In genomic region chr18:7793100-7793499, GRCh38 we compare ENCODE assay signal across 27 cellular contexts.
"Had no signal": no experiment of that assay in that cellular context is flagged by ENCODE, and none has a peak within 500 bp of the region (broad histone marks: within the 10 kb centered on the region; RNA-seq: fewer than 3 reads in every experiment).

No MANE protein-coding gene starts in this region.

- H3K36me3 ChIP-seq: neural progenitor cell, pancreas, spleen, suprapubic skin, tibial artery, transverse colon, upper lobe of right lung, uterus had no signal

- FAIRE-seq: pancreas had no signal

- H3K9ac ChIP-seq: neural progenitor cell had no signal

- H3K27ac ChIP-seq: neural progenitor cell, pancreas, psoas muscle, skin epidermis, spleen, suprapubic skin, testis, tibial artery, transverse colon, upper lobe of right lung, uterus had no signal

- H3K4me1 ChIP-seq: spleen, suprapubic skin, testis, tibial artery, transverse colon, uterus had no signal

- DNase-seq: naive thymus-derived CD4-positive, alpha-beta T cell; natural killer cell; occipital lobe; pancreas; psoas muscle; right cardiac atrium; spleen; stimulated activated CD4-positive, alpha-beta T cell treated with anti-CD3 and anti-CD28 coated beads, Interleukin-12 subunit alpha, Interleukin-12 subunit beta, amount 100 ng/mL, for 4 hours; stimulated activated CD4-positive, alpha-beta T cell treated with anti-CD3 and anti-CD28 coated beads, Interleukin-1b, Interleukin-23, amount 100 ng/mL, for 48 hours; stimulated activated CD4-positive, alpha-beta T cell treated with anti-CD3 and anti-CD28 coated beads, Interleukin-4, amount 100 ng/mL, for 1 hour; stimulated activated CD4-positive, alpha-beta T cell treated with anti-CD3 and anti-CD28 coated beads, Interleukin-4, amount 100 ng/mL, for 4 hours; stimulated activated CD8-positive, alpha-beta memory T cell treated with anti-CD3 and anti-CD28 coated beads, Interleukin-4, amount 100 ng/mL, for 48 hours; stimulated activated naive CD4-positive, alpha-beta T cell; stimulated activated naive CD8-positive, alpha-beta T cell treated with anti-CD3 and anti-CD28 coated beads, Interleukin-15, amount 100 ng/mL, for 72 hours; stimulated activated naive CD8-positive, alpha-beta T cell treated with anti-CD3 and anti-CD28 coated beads, Interleukin-15, Interleukin-2, amounts not matched to agents 100 U/mL and 50 U/mL, for 24 hours; substantia nigra; testis; tibial artery; transverse colon; upper lobe of right lung; uterus had no signal

- H3K4me3 ChIP-seq: neural progenitor cell, pancreas, psoas muscle, skin epidermis, smooth muscle cell, spleen, suprapubic skin, testis, tibial artery, transverse colon, upper lobe of right lung, uterus had no signal

- ATAC-seq: naive thymus-derived CD4-positive, alpha-beta T cell; natural killer cell; pancreas; psoas muscle; right cardiac atrium; sciatic nerve; stimulated activated memory B cell treated with anti-CD40 and anti-IgM and Interleukin-4, amounts not matched to agents 10 μg/mL and 1 μg/mL and 100 μg/mL, for 72 hours; stimulated activated naive CD8-positive, alpha-beta T cell treated with anti-CD3 and anti-CD28 coated beads, Interleukin-15, amount 100 ng/mL, for 72 hours; stimulated activated naive CD8-positive, alpha-beta T cell treated with anti-CD3 and anti-CD28 coated beads, Interleukin-15, Interleukin-2, amounts not matched to agents 100 U/mL and 50 U/mL, for 24 hours; upper lobe of right lung had no signal

- H3K9me3 ChIP-seq: pancreas, psoas muscle, spleen, suprapubic skin, testis, tibial artery, transverse colon, upper lobe of right lung, uterus had no signal

- H2AFZ ChIP-seq: neural progenitor cell had no signal

- H3K27me3 ChIP-seq: neural progenitor cell, pancreas, spleen, suprapubic skin, testis, tibial artery, transverse colon, upper lobe of right lung, uterus had no signal

- H3K4me2 ChIP-seq: neural progenitor cell, smooth muscle cell had no signal
